1 cellular context compared by ENCODE assay signal in the genomic region with DNA sequence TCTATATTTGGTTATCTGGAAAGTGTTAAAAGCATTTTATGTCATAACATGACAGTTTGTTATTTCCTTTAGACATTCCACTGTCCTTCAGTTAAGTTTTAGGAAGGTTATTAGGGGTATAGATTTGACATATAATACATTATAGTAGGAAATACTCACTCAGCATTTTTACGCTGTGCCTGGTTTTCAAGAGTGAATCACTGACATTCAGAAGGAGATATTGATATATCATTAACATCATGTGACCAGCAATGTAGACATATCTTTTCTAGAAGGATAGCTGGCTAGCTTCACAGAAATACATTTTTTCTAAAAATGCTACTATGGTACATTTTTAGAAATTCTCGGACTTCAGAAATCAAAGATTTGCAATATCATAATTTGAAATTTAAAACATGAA.
TF ChIP-seq lines count a peak whose summit lies in the region.

No MANE protein-coding gene starts in this region.

TF ChIP-seq in HepG2, 621 proteins besides CTCF, POLR2A, EP300 and RAD21:
- TF ChIP-seq ISL2 (CRISPR knock-in tag; IDR thresholded peaks at IDR 0.05) (no peak), MAFK (conservative IDR thresholded peaks at IDR 0.05 in 1 of 2, IDR thresholded peaks at IDR 0.05 in 1 of 2; ENCODE audit: low read length in 2 of 2) (peak; percentile 64 to 82), MAFF (IDR thresholded peaks at IDR 0.05; ENCODE audit: low read depth, low read length) (peak; percentile 53)
